8 cellular contexts compared by ENCODE assay signal in the genomic region with DNA sequence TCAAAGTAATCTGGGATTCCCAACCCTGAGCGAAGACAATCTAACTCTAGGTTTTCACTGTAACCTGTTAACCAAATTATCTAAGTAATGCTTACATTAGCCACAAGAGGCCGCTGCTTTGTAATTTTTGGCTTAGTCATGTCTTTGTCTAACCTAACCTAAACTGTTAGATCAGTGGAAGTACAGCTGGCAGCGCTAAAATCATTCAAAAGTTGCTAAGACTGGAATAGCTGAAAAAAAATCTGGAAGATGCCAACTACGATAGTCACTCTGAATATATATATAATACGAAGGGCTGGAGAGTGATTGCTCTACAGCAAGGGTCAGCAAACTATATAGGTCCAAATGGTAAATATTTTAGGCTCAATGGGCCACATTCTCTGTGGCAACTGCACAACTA.
DNase-seq lines count a peak whose midpoint lies in the region; ATAC-seq and TF ChIP-seq lines count a peak whose summit lies in the region.

No MANE protein-coding gene starts in this region.

- DNase-seq in ELR (ENCODE audit: low read depth): peak; percentile 78
- peak; percentile 41 for DNase-seq in GM20000 (ENCODE audit: low spot score)
- peak; percentile 45 for DNase-seq in NOMO-1 treated with DMSO at 0.1 percent for 48 hours (lab: John Stamatoyannopoulos, UW; ENCODE audit: unreplicated experiment)
- DNase-seq in activated T-helper 9 cell treated with anti-CD3 and anti-CD28 coated beads, Interleukin-2, amount 50 U/mL, for 16 hours (ENCODE audit: low read depth): peak; percentile 4
- DNase-seq in glomerular endothelial cell (ENCODE audit: extremely low read depth, low read depth, low spot score): peak; percentile 50
- peak; percentile 89 for DNase-seq in pons (ENCODE audit: low spot score)
- no peak for DNase-seq in GM19238 (ENCODE audit: insufficient read length, low spot score)

- ATAC-seq in HG03469 (IDR thresholded peaks at IDR 0.05; ENCODE audit: unreplicated experiment): peak; percentile 87

- peak; percentile 59 for TF ChIP-seq CTCF in GM20000 (IDR thresholded peaks at IDR 0.05; ENCODE audit: extremely low read depth, missing control alignments)
